ENCODE assay signal across 7 cellular contexts in the genomic region with DNA sequence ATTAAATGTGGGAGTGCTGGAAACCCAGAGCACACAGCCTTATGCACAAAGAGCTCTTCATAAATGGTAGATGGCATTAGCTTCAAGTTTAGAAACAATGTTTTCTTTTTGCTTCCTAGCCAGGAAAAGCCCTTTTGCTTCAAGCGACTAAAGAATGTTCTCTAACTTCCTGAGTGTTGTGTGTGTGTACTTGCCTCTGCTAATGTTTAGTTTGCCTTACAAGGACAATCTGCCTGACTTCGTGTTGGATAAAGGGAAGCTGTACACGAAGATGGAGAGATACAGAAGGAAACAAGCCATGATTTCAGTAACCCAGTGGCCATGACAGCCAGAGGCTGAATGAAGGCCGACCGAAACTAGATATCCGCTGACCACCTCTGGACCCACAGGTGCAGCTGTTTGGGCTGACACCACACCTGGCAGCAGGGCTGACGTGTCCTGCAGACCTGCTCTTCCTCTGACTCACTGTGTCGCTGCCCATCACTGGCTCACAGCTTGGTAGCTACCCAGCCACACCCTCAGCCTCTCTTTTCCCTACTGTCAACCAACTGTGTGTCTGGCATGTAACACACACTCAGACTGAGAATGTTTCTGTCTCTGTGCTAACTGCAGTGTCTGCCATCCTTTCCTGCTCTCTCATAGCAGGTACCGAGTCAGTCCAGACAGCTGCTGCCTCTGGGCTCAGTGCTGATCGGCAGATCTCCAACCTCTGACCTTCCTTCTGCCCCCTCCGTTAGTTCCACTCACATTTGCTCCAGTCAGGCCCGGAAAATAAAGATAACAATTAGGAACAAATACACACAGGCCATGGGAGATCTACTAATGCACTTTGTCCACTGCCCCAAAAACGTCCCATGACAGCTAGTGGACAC. TPM values are rescaled to one million over a fixed set of nuclear protein-coding genes. Genes with fewer than 3 reads are reported as not detected.
"Had no signal": no experiment of that assay in that cellular context is flagged by ENCODE, and none has a peak within 500 bp of the region (broad histone marks: within the 10 kb centered on the region; RNA-seq: fewer than 3 reads in every experiment).

No MANE protein-coding gene starts in this region.

RNA-seq across cellular contexts. Expression of a gene that starts 59.0 kb away (rescaled TPM):
- total RNA-seq: activated CD4-positive, alpha-beta memory T cell treated with anti-CD3 and anti-CD28 coated beads, Interleukin-2, amount 10 ng/mL, durations not matched to agents 7 days and 5 days; activated CD4-positive, alpha-beta T cell treated with anti-CD3 and anti-CD28 coated beads for 36 hours; activated CD8-positive, alpha-beta memory T cell treated with anti-CD3 and anti-CD28 coated beads for 36 hours; activated naive CD4-positive, alpha-beta T cell treated with anti-CD3 and anti-CD28 coated beads for 36 hours; activated T-helper 17 cell treated with anti-CD3 and anti-CD28 coated beads, Interleukin-2, amount 50 U/mL, for 72 hours; SJSA1; T-helper 1 cell treated with Interleukin-12 subunit alpha and Interleukin-12 subunit beta and Interleukin-4 antibody, amounts not matched to agents 30 ng/mL and 1 ng/mL, for 36 hours had no signal
